ENCODE assay signal across 9 cellular contexts in the genomic region with DNA sequence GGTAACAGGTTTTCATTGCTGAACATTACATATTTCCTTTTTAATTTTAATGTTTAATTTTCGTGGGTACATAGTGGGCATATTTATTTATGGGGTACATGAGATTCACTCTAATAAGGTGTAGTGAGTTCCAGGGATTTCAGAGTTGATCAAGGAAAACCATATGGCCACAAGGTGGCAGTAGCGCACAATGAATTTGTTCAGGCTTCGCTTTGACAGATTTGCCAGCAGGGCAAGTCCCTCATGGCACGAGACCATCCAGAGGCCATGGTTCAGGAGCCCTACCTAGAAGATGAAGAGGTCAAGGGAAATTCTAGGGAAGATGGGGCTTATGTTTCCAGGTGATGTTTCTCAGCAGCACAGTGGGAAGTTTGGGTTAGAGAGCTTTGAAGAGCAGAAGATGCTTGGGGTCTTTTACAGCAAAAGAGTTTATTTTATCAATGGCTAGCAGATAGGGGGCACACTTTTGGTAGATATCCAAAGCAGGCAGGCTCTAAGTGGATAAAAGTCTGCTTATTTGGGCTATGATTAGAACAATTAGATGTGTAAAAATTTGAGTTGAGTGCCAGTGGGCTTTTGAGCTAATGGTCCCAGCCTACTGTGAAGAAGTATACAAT.
DNase-seq lines count a peak whose midpoint lies in the region; ATAC-seq and TF ChIP-seq lines count a peak whose summit lies in the region.
"Had no signal": no experiment of that assay in that cellular context is flagged by ENCODE, and none has a peak within 500 bp of the region (broad histone marks: within the 10 kb centered on the region; RNA-seq: fewer than 3 reads in every experiment).

No MANE protein-coding gene starts in this region.

- H3K9me2 ChIP-seq in GM23338 (ENCODE audit: insufficient read depth) = no peaks in the 10 kb centered on the region

- no peak overlapping the region for H2AFZ ChIP-seq in GM23338

- no peak overlapping the region for H3K27ac Mint-ChIP-seq in GM23338
- H3K27ac Mint-ChIP-seq in WTC11 = no peak overlapping the region
- H3K27ac Mint-ChIP-seq: activated B cell treated with CpG ODN at 0.5 μM for 24 hours had no signal

- CTCF ChIA-PET in WTC11 (lab: Charles Lee) = no interaction called here

- H4K20me1 ChIP-seq in GM23338 (replicated peaks; ENCODE audit: insufficient read depth) = no peaks in the 10 kb centered on the region

- peak; percentile 77 to 80 for TF ChIP-seq CTCF in GM23338 (conservative IDR thresholded peaks at IDR 0.05; ENCODE audit: low read depth in 2 of 2)
- TF ChIP-seq CTCF in WTC11 (IDR thresholded peaks at IDR 0.05) = peak; percentile 38; the same call in 1 of the 2 replicates

- no peak overlapping the region for H3K4me2 ChIP-seq in GM23338

- no peak overlapping the region for H3K27ac ChIP-seq in GM23338 (ENCODE audit: low read depth)

- H3K79me2 ChIP-seq in GM23338 (replicated peaks; ENCODE audit: insufficient read depth) = no peaks in the 10 kb centered on the region

- H3K4me3 Mint-ChIP-seq in GM23338 = no peak overlapping the region
- H3K4me3 Mint-ChIP-seq in WTC11 = no peak overlapping the region
- H3K4me3 Mint-ChIP-seq: activated B cell treated with CpG ODN at 0.5 μM for 24 hours had no signal

- H3K27me3 ChIP-seq in GM23338 (ENCODE audit: insufficient read depth) = no peaks in the 10 kb centered on the region

- H3K36me3 Mint-ChIP-seq in GM23338 (ENCODE audit: low read depth) (peaks cover 34% of the 10 kb centered on the region), WTC11 (peaks cover 70% of the 10 kb centered on the region)

- H3K4me1 ChIP-seq in GM23338 (ENCODE audit: insufficient read depth) = no peaks in the 10 kb centered on the region

- POLR2A ChIA-PET in WTC11 (lab: Charles Lee) = no interaction called here

- DNase-seq in DMS53 (lab: John Stamatoyannopoulos, UW) = peak; percentile 77
- DNase-seq in GM23338 (ENCODE audit: low spot score) = peak; percentile 69
- peak; percentile 44 to 63 for DNase-seq in NCI-H1930 (lab: John Stamatoyannopoulos, UW)
- peak; percentile 47 for DNase-seq in WTC11 (ENCODE audit: low spot score)
- DNase-seq in germinal center (ENCODE audit: low spot score) = peak; percentile 15
- peak; percentile 59 to 63 for DNase-seq in stimulated activated CD4-positive, alpha-beta T cell treated with anti-CD3 and anti-CD28 coated beads, Interleukin-2, amount 100 ng/mL, for 48 hours
- DNase-seq: activated B cell treated with CpG ODN at 0.5 μM for 24 hours had no signal

- H3K27me3 Mint-ChIP-seq in GM23338 (ENCODE audit: insufficient read depth, low read depth, poor library complexity) (peaks cover 7% of the 10 kb centered on the region), WTC11 (ENCODE audit: low read depth) (peaks cover 17% of the 10 kb centered on the region; the same call in 1 of the 2 replicates)
- H3K27me3 Mint-ChIP-seq: activated B cell treated with CpG ODN at 0.5 μM for 24 hours had no signal

- H3K4me1 Mint-ChIP-seq in GM23338 (no peaks in the 10 kb centered on the region), WTC11 (no peaks in the 10 kb centered on the region)
- H3K4me1 Mint-ChIP-seq: activated B cell treated with CpG ODN at 0.5 μM for 24 hours had no signal

- no peak overlapping the region for H3K4me3 ChIP-seq in GM23338

- H3K36me3 ChIP-seq in GM23338 (ENCODE audit: insufficient read depth) = no peaks in the 10 kb centered on the region

- H3K9me3 Mint-ChIP-seq in GM23338 = peaks cover 100% of the 10 kb centered on the region
- H3K9me3 Mint-ChIP-seq in WTC11 = peaks cover 86% of the 10 kb centered on the region

- ATAC-seq in GM23338 (no peak), WTC11 (no peak; the same call in 1 of the 2 replicates), HG03460 (IDR thresholded peaks at IDR 0.05; ENCODE audit: unreplicated experiment) (no peak), HG02884 (IDR thresholded peaks at IDR 0.05; ENCODE audit: unreplicated experiment) (no peak)

- H3F3A ChIP-seq in GM23338 (replicated peaks; ENCODE audit: low read depth) = no peaks in the 10 kb centered on the region

TF ChIP-seq in GM23338, 12 proteins besides CTCF, POLR2A, EP300 and RAD21 (continues in another document):
- TF ChIP-seq NANOG (IDR thresholded peaks at IDR 0.05; ENCODE audit: borderline replicate concordance) = no peak
- no peak for TF ChIP-seq EZH2phosphoT487 (IDR thresholded peaks at IDR 0.05; ENCODE audit: unreplicated experiment)
- no peak for TF ChIP-seq POLR2AphosphoS5 (IDR thresholded peaks at IDR 0.05; ENCODE audit: low read depth)
- no peak for TF ChIP-seq STAT1 (IDR thresholded peaks at IDR 0.05; ENCODE audit: unreplicated experiment)

TF ChIP-seq in WTC11, 78 proteins besides CTCF, POLR2A, EP300 and RAD21:
- TF ChIP-seq EMX1 (CRISPR knock-in tag; IDR thresholded peaks at IDR 0.05) = no peak
- TF ChIP-seq, protein P1, sequence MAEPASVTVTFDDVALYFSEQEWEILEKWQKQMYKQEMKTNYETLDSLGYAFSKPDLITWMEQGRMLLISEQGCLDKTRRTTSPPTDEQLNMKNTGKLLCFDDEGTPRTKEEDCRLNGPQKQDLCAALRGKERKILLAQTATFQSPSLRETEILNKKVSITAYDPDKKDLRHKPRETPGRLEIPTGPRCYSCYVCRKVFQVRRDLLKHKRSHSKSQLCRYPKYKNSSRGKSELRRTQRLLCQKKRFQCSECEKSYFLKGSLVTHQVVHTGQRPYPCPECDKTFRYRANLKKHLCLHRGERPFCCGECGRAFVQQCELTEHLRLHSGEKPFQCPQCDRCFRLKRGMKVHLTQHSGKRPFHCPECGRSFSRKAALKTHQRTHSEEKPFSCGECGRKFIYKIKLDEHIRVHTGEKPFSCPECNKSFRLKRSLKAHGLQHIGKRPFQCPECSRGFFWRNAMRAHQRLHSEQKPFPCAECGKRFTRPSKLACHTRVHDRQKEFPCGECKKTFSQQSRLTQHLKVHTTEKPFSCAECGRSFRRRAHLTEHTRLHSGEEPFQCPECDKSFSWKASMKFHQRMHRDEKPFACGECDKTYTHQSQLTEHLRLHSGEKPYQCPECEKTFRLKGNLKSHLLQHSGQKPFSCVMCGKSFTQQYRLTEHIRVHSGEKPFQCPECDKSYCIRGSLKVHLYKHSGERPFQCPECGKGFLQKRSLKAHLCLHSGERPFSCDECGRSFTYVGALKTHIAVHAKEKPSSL (CRISPR knock-in tag; conservative IDR thresholded peaks at IDR 0.05) = peak; percentile 100
- TF ChIP-seq, protein P2, sequence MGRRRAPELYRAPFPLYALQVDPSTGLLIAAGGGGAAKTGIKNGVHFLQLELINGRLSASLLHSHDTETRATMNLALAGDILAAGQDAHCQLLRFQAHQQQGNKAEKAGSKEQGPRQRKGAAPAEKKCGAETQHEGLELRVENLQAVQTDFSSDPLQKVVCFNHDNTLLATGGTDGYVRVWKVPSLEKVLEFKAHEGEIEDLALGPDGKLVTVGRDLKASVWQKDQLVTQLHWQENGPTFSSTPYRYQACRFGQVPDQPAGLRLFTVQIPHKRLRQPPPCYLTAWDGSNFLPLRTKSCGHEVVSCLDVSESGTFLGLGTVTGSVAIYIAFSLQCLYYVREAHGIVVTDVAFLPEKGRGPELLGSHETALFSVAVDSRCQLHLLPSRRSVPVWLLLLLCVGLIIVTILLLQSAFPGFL (CRISPR knock-in tag; IDR thresholded peaks at IDR 0.05; ENCODE audit: borderline replicate concordance) = no peak
- TF ChIP-seq, protein P3, sequence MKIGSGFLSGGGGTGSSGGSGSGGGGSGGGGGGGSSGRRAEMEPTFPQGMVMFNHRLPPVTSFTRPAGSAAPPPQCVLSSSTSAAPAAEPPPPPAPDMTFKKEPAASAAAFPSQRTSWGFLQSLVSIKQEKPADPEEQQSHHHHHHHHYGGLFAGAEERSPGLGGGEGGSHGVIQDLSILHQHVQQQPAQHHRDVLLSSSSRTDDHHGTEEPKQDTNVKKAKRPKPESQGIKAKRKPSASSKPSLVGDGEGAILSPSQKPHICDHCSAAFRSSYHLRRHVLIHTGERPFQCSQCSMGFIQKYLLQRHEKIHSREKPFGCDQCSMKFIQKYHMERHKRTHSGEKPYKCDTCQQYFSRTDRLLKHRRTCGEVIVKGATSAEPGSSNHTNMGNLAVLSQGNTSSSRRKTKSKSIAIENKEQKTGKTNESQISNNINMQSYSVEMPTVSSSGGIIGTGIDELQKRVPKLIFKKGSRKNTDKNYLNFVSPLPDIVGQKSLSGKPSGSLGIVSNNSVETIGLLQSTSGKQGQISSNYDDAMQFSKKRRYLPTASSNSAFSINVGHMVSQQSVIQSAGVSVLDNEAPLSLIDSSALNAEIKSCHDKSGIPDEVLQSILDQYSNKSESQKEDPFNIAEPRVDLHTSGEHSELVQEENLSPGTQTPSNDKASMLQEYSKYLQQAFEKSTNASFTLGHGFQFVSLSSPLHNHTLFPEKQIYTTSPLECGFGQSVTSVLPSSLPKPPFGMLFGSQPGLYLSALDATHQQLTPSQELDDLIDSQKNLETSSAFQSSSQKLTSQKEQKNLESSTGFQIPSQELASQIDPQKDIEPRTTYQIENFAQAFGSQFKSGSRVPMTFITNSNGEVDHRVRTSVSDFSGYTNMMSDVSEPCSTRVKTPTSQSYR (CRISPR knock-in tag; IDR thresholded peaks at IDR 0.05) = no peak

Comparison
In these comparisons a context has a peak if more than half of its experiments do, and no peak if none do; other contexts are left out.
1. DNase-seq: peak in every context shown above with its lines; median percentile 77 in DMS53; 69 in GM23338; 61 in stimulated activated CD4-positive, alpha-beta T cell treated with anti-CD3 and anti-CD28 coated beads, Interleukin-2, amount 100 ng/mL, for 48 hours; 54 in NCI-H1930; 47 in WTC11; 15 in germinal center.